Comparison of ENCODE assay signal across 21 cellular contexts in the genomic region with DNA sequence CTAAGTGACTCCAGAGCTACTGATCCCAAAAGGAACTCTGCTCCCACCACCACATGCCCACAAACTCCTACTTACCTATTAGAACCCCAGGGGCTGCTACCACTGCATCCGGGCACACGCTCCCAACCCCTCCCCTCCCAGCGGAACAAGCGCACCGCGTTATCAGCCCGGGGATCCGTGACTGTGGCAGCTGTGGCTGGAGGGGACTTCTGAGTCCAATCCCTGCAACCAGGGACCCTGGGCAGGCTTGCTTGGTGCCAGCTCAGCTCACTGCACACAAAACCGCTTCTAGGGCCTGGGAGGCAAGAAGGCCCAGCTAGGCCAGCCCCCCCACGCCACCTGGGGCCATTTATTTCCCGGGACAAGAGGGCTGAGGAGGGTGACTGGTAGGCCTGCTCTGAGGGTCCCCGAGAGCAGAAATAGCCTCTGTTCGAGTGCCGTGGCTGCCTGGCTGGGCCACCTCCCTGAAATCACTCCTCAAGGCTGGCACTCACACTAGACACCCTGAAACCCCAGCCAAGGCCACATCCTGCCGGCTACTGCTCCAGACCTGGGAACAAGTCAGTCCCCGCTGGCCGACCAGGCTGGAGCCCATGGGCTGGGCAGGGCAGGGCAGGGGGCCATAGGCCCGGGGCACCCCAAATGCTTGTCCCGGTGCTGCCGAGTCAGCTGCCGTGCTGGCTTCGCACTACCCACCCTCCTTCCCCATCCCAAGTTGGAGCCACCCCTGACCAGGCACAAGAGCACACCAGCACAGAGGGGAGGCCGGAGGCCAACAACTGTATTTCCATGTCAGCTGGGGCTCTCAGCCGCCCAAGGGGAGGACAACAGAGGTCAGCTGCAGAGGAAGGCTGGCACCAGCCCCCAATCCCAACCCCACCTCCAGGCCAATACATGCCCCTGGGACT. TPM values are rescaled to one million over a fixed set of nuclear protein-coding genes. Genes with fewer than 3 reads are reported as not detected.
DNase-seq lines count a peak whose midpoint lies in the region; ATAC-seq and TF ChIP-seq lines count a peak whose summit lies in the region.
"Had no signal": no experiment of that assay in that cellular context is flagged by ENCODE, and none has a peak within 500 bp of the region (broad histone marks: within the 10 kb centered on the region; RNA-seq: fewer than 3 reads in every experiment).

No MANE protein-coding gene starts in this region.

- H3K4me3 Mint-ChIP-seq in activated CD8-positive, alpha-beta memory T cell treated with anti-CD3 and anti-CD28 coated beads, Interleukin-2, amount 10 ng/mL, durations not matched to agents 7 days and 5 days: no peak overlapping the region
- H3K4me3 Mint-ChIP-seq in activated CD4-positive, alpha-beta T cell treated with anti-CD3 and anti-CD28 coated beads, Interleukin-2, amount 10 ng/mL, durations not matched to agents 24 days and 14 days: no peak overlapping the region
- H3K4me3 Mint-ChIP-seq: WTC11 had no signal

- H3K9me3 Mint-ChIP-seq in activated CD8-positive, alpha-beta memory T cell treated with anti-CD3 and anti-CD28 coated beads, Interleukin-2, amount 10 ng/mL, durations not matched to agents 7 days and 5 days (ENCODE audit: low read depth): no peaks in the 10 kb centered on the region
- H3K9me3 Mint-ChIP-seq in activated CD4-positive, alpha-beta T cell treated with anti-CD3 and anti-CD28 coated beads, Interleukin-2, amount 10 ng/mL, durations not matched to agents 24 days and 14 days: no peaks in the 10 kb centered on the region
- H3K9me3 Mint-ChIP-seq: T-cell, WTC11 had no signal

- H3K36me3 ChIP-seq in neuronal stem cell (replicated peaks in 1 of 2; ENCODE audit: control insufficient read depth in 2 of 2, insufficient read depth in 2 of 2, low read length in 2 of 2) (peaks cover 6 to 17% of the 10 kb centered on the region in 2 donors), aorta (ENCODE audit: control insufficient read depth in 1 of 2, insufficient read depth in 2 of 2, low read length in 1 of 2) (peaks cover 0 to 4% of the 10 kb centered on the region in 2 donors)

- DNase-seq in activated CD8-positive, alpha-beta memory T cell treated with anti-CD3 and anti-CD28 coated beads, Interleukin-2, amount 50 U/mL, for 4 hours: peak; percentile 15
- no peak for DNase-seq in activated CD8-positive, alpha-beta memory T cell treated with anti-CD3 and anti-CD28 coated beads, Interleukin-2, amount 10 ng/mL, durations not matched to agents 7 days and 5 days
- DNase-seq in erythroblast (lab: John Stamatoyannopoulos, UW) (peak; percentile 60 to 67), neuronal stem cell (ENCODE audit: low spot score) (no peak), aorta (peak; percentile 57 to 74), dermis blood vessel endothelial cell (no peak), HEK293T (ENCODE audit: extremely low spot score) (no peak)
- DNase-seq in activated CD4-positive, alpha-beta T cell treated with anti-CD3 and anti-CD28 coated beads, Interleukin-2, amount 10 ng/mL, durations not matched to agents 24 days and 14 days: no peak
- DNase-seq: GM23248, left colon, NCI-H1092 treated with DMSO at 0.1 percent for 48 hours, Peyer's patch, thyroid gland had no signal

- peaks cover 33% of the 10 kb centered on the region for H3K4me1 Mint-ChIP-seq in activated CD8-positive, alpha-beta memory T cell treated with anti-CD3 and anti-CD28 coated beads, Interleukin-2, amount 10 ng/mL, durations not matched to agents 7 days and 5 days
- H3K4me1 Mint-ChIP-seq in activated CD4-positive, alpha-beta T cell treated with anti-CD3 and anti-CD28 coated beads, Interleukin-2, amount 10 ng/mL, durations not matched to agents 24 days and 14 days: peaks cover 30% of the 10 kb centered on the region

- no peak for TF ChIP-seq POLR2A in erythroblast (IDR thresholded peaks at IDR 0.05; ENCODE audit: low read length)

- no peak overlapping the region for H2BK120ac ChIP-seq in neuronal stem cell (ENCODE audit: low read depth, low read length)

- H3K27me3 Mint-ChIP-seq in activated CD8-positive, alpha-beta memory T cell treated with anti-CD3 and anti-CD28 coated beads, Interleukin-2, amount 10 ng/mL, durations not matched to agents 7 days and 5 days: peaks cover 23% of the 10 kb centered on the region
- peaks cover 17% of the 10 kb centered on the region for H3K27me3 Mint-ChIP-seq in activated CD4-positive, alpha-beta T cell treated with anti-CD3 and anti-CD28 coated beads, Interleukin-2, amount 10 ng/mL, durations not matched to agents 24 days and 14 days

- no peak overlapping the region for H2BK12ac ChIP-seq in neuronal stem cell (ENCODE audit: low read length)

- peaks cover 7 to 40% (median 32%) of the 10 kb centered on the region in 3 experiments for H3K27me3 ChIP-seq in neuronal stem cell (ENCODE audit: control insufficient read depth in 3 of 3, insufficient read depth in 3 of 3, low read depth in 1 of 3, low read length in 3 of 3)
- no peaks in the 10 kb centered on the region for H3K27me3 ChIP-seq in aorta (ENCODE audit: control insufficient read depth in 1 of 2, insufficient read depth in 2 of 2, low read length in 1 of 2)
- H3K27me3 ChIP-seq: pancreas, thyroid gland had no signal

- H3K27ac ChIP-seq in neuronal stem cell (replicated peaks; ENCODE audit: low read length) (no peak overlapping the region), aorta (ENCODE audit: low read depth in 1 of 2, low read length in 2 of 2) (peak overlapping the region in 1 of 2 donors; percentile 1)
- H3K27ac ChIP-seq: C4-2B, GM23248, pancreas, thyroid gland had no signal

- H2AK5ac ChIP-seq in neuronal stem cell (ENCODE audit: low read depth, low read length): no peak overlapping the region

- no peak for ATAC-seq in activated CD8-positive, alpha-beta memory T cell treated with anti-CD3 and anti-CD28 coated beads, Interleukin-2, amount 10 ng/mL, durations not matched to agents 7 days and 5 days
- ATAC-seq in aorta (ENCODE audit: low FRiP score): no peak
- ATAC-seq: T-cell, WTC11 had no signal

- peaks cover 15% of the 10 kb centered on the region for H3K36me3 Mint-ChIP-seq in activated CD8-positive, alpha-beta memory T cell treated with anti-CD3 and anti-CD28 coated beads, Interleukin-2, amount 10 ng/mL, durations not matched to agents 7 days and 5 days
- H3K36me3 Mint-ChIP-seq in activated CD4-positive, alpha-beta T cell treated with anti-CD3 and anti-CD28 coated beads, Interleukin-2, amount 10 ng/mL, durations not matched to agents 24 days and 14 days (ENCODE audit: low read depth): peaks cover 11% of the 10 kb centered on the region
- H3K36me3 Mint-ChIP-seq: WTC11 had no signal

- intact Hi-C loops in aorta (cut with DNase I): no loop called here
- intact Hi-C loops in activated CD4-positive, alpha-beta T cell treated with anti-CD3 and anti-CD28 coated beads, Interleukin-2, amount 10 ng/mL, durations not matched to agents 24 days and 14 days (cut with micrococcal nuclease): no loop called here

- H3K4me2 ChIP-seq in neuronal stem cell (ENCODE audit: insufficient read depth, low read length, poor library complexity, severe bottlenecking): no peak overlapping the region
- H3K4me2 ChIP-seq: smooth muscle cell had no signal

- no peak overlapping the region for H3K14ac ChIP-seq in neuronal stem cell (ENCODE audit: low read length)

- H3K18ac ChIP-seq in neuronal stem cell (ENCODE audit: low read length): no peak overlapping the region

- peak overlapping the region; percentile 43 for H3K23ac ChIP-seq in neuronal stem cell (ENCODE audit: low read depth, low read length, poor library complexity)

- H3K4me1 ChIP-seq in neuronal stem cell (ENCODE audit: control insufficient read depth in 2 of 2, insufficient read depth in 1 of 2, low read depth in 1 of 2, low read length in 2 of 2) (peaks cover 0 to 14% of the 10 kb centered on the region in 2 donors), aorta (ENCODE audit: control insufficient read depth in 1 of 2, insufficient read depth in 2 of 2, low read length in 2 of 2) (no peaks in the 10 kb centered on the region)

- no peak overlapping the region for H3K27ac Mint-ChIP-seq in activated CD8-positive, alpha-beta memory T cell treated with anti-CD3 and anti-CD28 coated beads, Interleukin-2, amount 10 ng/mL, durations not matched to agents 7 days and 5 days
- H3K27ac Mint-ChIP-seq in activated CD4-positive, alpha-beta T cell treated with anti-CD3 and anti-CD28 coated beads, Interleukin-2, amount 10 ng/mL, durations not matched to agents 24 days and 14 days: no peak overlapping the region
- H3K27ac Mint-ChIP-seq: T-cell, WTC11 had no signal

- H3K9me3 ChIP-seq in neuronal stem cell (replicated peaks in 1 of 2; ENCODE audit: control insufficient read depth in 2 of 2, insufficient read depth in 1 of 2, low read depth in 1 of 2, low read length in 2 of 2): no peaks in the 10 kb centered on the region
- H3K9me3 ChIP-seq in aorta (ENCODE audit: control insufficient read depth, low read length): no peaks in the 10 kb centered on the region
- H3K9me3 ChIP-seq: mucosa of descending colon, pancreas, Peyer's patch, thyroid gland had no signal

- no peak overlapping the region for H3K4ac ChIP-seq in neuronal stem cell (ENCODE audit: low read length)

- H2BK5ac ChIP-seq in neuronal stem cell (ENCODE audit: low read length): peak overlapping the region; percentile 75

- H2AFZ ChIP-seq in neuronal stem cell (ENCODE audit: low read length): no peak overlapping the region
- H2AFZ ChIP-seq: GM23248 had no signal

- H4K8ac ChIP-seq in neuronal stem cell (ENCODE audit: low read depth, low read length): no peak overlapping the region

- no CpG with 5 or more reads among the region's 24 CpGs for WGBS in neuronal stem cell (ENCODE audit: extremely low coverage in 2 of 2, insufficient read length in 2 of 2, insufficient replicate concordance in 1 of 2), 2 donors
- WGBS in aorta, 2 donors: 81 to 86% methylated on average over 24 of the region's 24 CpGs

- no peak overlapping the region for H2BK15ac ChIP-seq in neuronal stem cell (ENCODE audit: low read length)

- H4K91ac ChIP-seq in neuronal stem cell (ENCODE audit: low read depth, low read length, poor library complexity): no peak overlapping the region

- no peak overlapping the region for H3K9ac ChIP-seq in neuronal stem cell (ENCODE audit: low read depth, low read length, poor library complexity)

- H3K4me3 ChIP-seq in neuronal stem cell (ENCODE audit: low read length in 2 of 2) (no peak overlapping the region), aorta (ENCODE audit: low read length in 2 of 2) (no peak overlapping the region)
- H3K4me3 ChIP-seq: GM23248, mucosa of descending colon, pancreas, Peyer's patch, smooth muscle cell, thyroid gland had no signal

- CTCF ChIA-PET in activated CD8-positive, alpha-beta memory T cell treated with anti-CD3 and anti-CD28 coated beads, Interleukin-2, amount 10 ng/mL, durations not matched to agents 7 days and 5 days (lab: Charles Lee): interaction anchor here (1.0 to 2.1 kb wide), 2 partner anchors 58 to 100 kb away, joined by 4 to 9 read pairs; no protein-coding TSS in a partner anchor
- CTCF ChIA-PET in HEK293T (lab: Yijun Ruan, JAX): no interaction called here

- no peaks in the 10 kb centered on the region for H3K79me1 ChIP-seq in neuronal stem cell (ENCODE audit: low read depth, low read length)

- POLR2A ChIA-PET in HEK293T (lab: Yijun Ruan, JAX): interaction anchor here (0.7 to 1.0 kb wide), 2 partner anchors 12 to 59 kb away, joined by 3 to 4 read pairs; a partner anchor contains a TSS

RNA-seq across cellular contexts. Expression of a gene that starts 1.9 kb away (rescaled TPM):
- total RNA-seq in activated CD8-positive, alpha-beta memory T cell treated with anti-CD3 and anti-CD28 coated beads, Interleukin-2, amount 10 ng/mL, durations not matched to agents 7 days and 5 days: 1 to 10 TPM in 1 of 2 experiments, under 1 TPM in 1; 0.96 to 1.3 TPM
- polyA plus RNA-seq in neuronal stem cell (2013, experiment 1 of 2): 0.40 TPM
- 0.39 TPM for polyA plus RNA-seq in neuronal stem cell (2013, experiment 2 of 2)
- total RNA-seq in aorta (10 to 100 TPM; 10.7 to 15.0 TPM), dermis blood vessel endothelial cell (0.33 and 1.5 TPM in 2 replicates)
- polyA plus RNA-seq in aorta: 10 to 100 TPM in 1 of 2 donors, 1 to 10 TPM in 1; 1.9 to 47.7 TPM
- total RNA-seq in activated CD4-positive, alpha-beta T cell treated with anti-CD3 and anti-CD28 coated beads, Interleukin-2, amount 10 ng/mL, durations not matched to agents 24 days and 14 days: 0.12 and 0.14 TPM in 2 replicates

RNA-seq across cellular contexts. Expression of a gene that starts 11.5 kb away (rescaled TPM):
- 100 to 1,000 TPM; 133 to 165 TPM for total RNA-seq in activated CD8-positive, alpha-beta memory T cell treated with anti-CD3 and anti-CD28 coated beads, Interleukin-2, amount 10 ng/mL, durations not matched to agents 7 days and 5 days
- 48.8 TPM for polyA plus RNA-seq in neuronal stem cell (2013, experiment 1 of 2)
- 46.1 TPM for polyA plus RNA-seq in neuronal stem cell (2013, experiment 2 of 2)
- total RNA-seq in aorta (100 to 1,000 TPM; 473 to 535 TPM), dermis blood vessel endothelial cell (383 and 407 TPM in 2 replicates)
- 100 to 1,000 TPM; 619 to 646 TPM for polyA plus RNA-seq in aorta
- 59.8 and 66.1 TPM in 2 replicates for total RNA-seq in activated CD4-positive, alpha-beta T cell treated with anti-CD3 and anti-CD28 coated beads, Interleukin-2, amount 10 ng/mL, durations not matched to agents 24 days and 14 days

RNA-seq across cellular contexts. Expression of a gene that starts 55.3 kb away (rescaled TPM):
- total RNA-seq in activated CD8-positive, alpha-beta memory T cell treated with anti-CD3 and anti-CD28 coated beads, Interleukin-2, amount 10 ng/mL, durations not matched to agents 7 days and 5 days: not detected
- polyA plus RNA-seq in neuronal stem cell (2013, experiment 1 of 2): not detected
- polyA plus RNA-seq in neuronal stem cell (2013, experiment 2 of 2): not detected
- not detected for total RNA-seq in aorta
- polyA plus RNA-seq in aorta: not detected
- total RNA-seq in activated CD4-positive, alpha-beta T cell treated with anti-CD3 and anti-CD28 coated beads, Interleukin-2, amount 10 ng/mL, durations not matched to agents 24 days and 14 days: not detected in 2 replicates
- 0.28 TPM in 1 of 2 replicates, not detected in the other for total RNA-seq in dermis blood vessel endothelial cell
- total RNA-seq: activated CD8-positive, alpha-beta memory T cell treated with anti-CD3 and anti-CD28 coated beads for 36 hours; cerebellum; GM23248; left colon; mucosa of descending colon; pancreas; Peyer's patch; smooth muscle cell; T-cell; thyroid gland had no signal
- polyA plus RNA-seq: GM23248, pancreas, smooth muscle cell had no signal

Comparison
In these comparisons a context has a peak if more than half of its experiments do, and no peak if none do; other contexts are left out.
1. DNase-seq: peak in activated CD8-positive, alpha-beta memory T cell treated with anti-CD3 and anti-CD28 coated beads, Interleukin-2, amount 50 U/mL, for 4 hours (single experiment), erythroblast (2 of 2) and aorta (2 of 2); none in activated CD8-positive, alpha-beta memory T cell treated with anti-CD3 and anti-CD28 coated beads, Interleukin-2, amount 10 ng/mL, durations not matched to agents 7 days and 5 days (single experiment), neuronal stem cell (single experiment), activated CD4-positive, alpha-beta T cell treated with anti-CD3 and anti-CD28 coated beads, Interleukin-2, amount 10 ng/mL, durations not matched to agents 24 days and 14 days (single experiment), dermis blood vessel endothelial cell (single experiment) and HEK293T (single experiment).